Comparison of ENCODE assay signal across 16 cellular contexts in the genomic region with DNA sequence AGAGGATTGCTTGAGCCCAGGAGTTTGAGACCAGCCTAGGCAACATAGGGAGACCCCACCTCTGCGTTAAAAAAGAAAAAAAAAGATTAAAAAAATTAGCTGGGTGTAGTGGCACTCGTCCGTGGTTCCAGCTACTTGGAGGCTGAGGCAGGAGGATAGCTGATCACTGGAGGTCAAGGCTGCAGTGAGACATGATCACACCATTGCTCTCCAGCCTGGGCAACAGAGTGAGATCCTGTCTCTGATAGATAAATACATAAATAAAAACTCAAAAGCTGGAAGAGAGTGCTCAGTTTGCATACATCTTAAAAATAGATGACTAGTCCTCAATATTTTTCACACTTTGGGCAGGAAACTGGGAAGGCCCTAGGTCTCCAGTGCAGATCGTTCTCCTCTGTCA. TPM values are rescaled to one million over a fixed set of nuclear protein-coding genes. Genes with fewer than 3 reads are reported as not detected.
DNase-seq lines count a peak whose midpoint lies in the region; ATAC-seq lines count a peak whose summit lies in the region.
"Had no signal": no experiment of that assay in that cellular context is flagged by ENCODE, and none has a peak within 500 bp of the region (broad histone marks: within the 10 kb centered on the region; RNA-seq: fewer than 3 reads in every experiment).

No MANE protein-coding gene starts in this region.

- no peak overlapping the region for H3K4me3 Mint-ChIP-seq in activated naive CD4-positive, alpha-beta T cell treated with anti-CD3 and anti-CD28 coated beads for 36 hours
- peak overlapping the region; percentile 89 for H3K4me3 Mint-ChIP-seq in T-helper 17 cell
- H3K4me3 Mint-ChIP-seq in effector memory CD8-positive, alpha-beta T cell = peak overlapping the region; percentile 70 to 72
- H3K4me3 Mint-ChIP-seq in stimulated activated naive B cell treated with anti-CD40 and anti-IgM and Interleukin-4, amounts not matched to agents 10 μg/mL and 1 μg/mL and 100 μg/mL, for 72 hours = peak overlapping the region; percentile 73 to 74
- H3K4me3 Mint-ChIP-seq: endodermal cell, neural crest cell had no signal

- CTCF ChIA-PET in activated naive CD4-positive, alpha-beta T cell treated with anti-CD3 and anti-CD28 coated beads for 36 hours (lab: Charles Lee) = interaction anchor here (0.6 to 1.5 kb wide), 6 partner anchors 13 to 174 kb away, joined by 3 to 10 read pairs (median 4); no protein-coding TSS in a partner anchor

- H3K9me3 ChIP-seq in T-helper 17 cell (ENCODE audit: control insufficient read depth, low read length, poor library complexity, severe bottlenecking) = no peaks in the 10 kb centered on the region
- H3K9me3 ChIP-seq: right atrium auricular region, upper lobe of left lung had no signal

- H3K27ac Mint-ChIP-seq in activated naive CD4-positive, alpha-beta T cell treated with anti-CD3 and anti-CD28 coated beads for 36 hours = peak overlapping the region; percentile 97
- peak overlapping the region; percentile 97 for H3K27ac Mint-ChIP-seq in T-helper 17 cell
- H3K27ac Mint-ChIP-seq in effector memory CD8-positive, alpha-beta T cell = peak overlapping the region; percentile 39 to 91
- H3K27ac Mint-ChIP-seq in stimulated activated naive B cell treated with anti-CD40 and anti-IgM and Interleukin-4, amounts not matched to agents 10 μg/mL and 1 μg/mL and 100 μg/mL, for 72 hours = peak overlapping the region; percentile 95
- H3K27ac Mint-ChIP-seq: endodermal cell had no signal

- H3K4me1 Mint-ChIP-seq in activated naive CD4-positive, alpha-beta T cell treated with anti-CD3 and anti-CD28 coated beads for 36 hours (ENCODE audit: low read depth) = peaks cover 84% of the 10 kb centered on the region
- H3K4me1 Mint-ChIP-seq in T-helper 17 cell = peaks cover 71% of the 10 kb centered on the region
- peaks cover 71 to 83% of the 10 kb centered on the region in 2 donors for H3K4me1 Mint-ChIP-seq in effector memory CD8-positive, alpha-beta T cell (ENCODE audit: low read depth in 2 of 2)
- peaks cover 64 to 86% of the 10 kb centered on the region in 2 donors for H3K4me1 Mint-ChIP-seq in stimulated activated naive B cell treated with anti-CD40 and anti-IgM and Interleukin-4, amounts not matched to agents 10 μg/mL and 1 μg/mL and 100 μg/mL, for 72 hours

- no peaks in the 10 kb centered on the region for H3K9me3 Mint-ChIP-seq in activated naive CD4-positive, alpha-beta T cell treated with anti-CD3 and anti-CD28 coated beads for 36 hours
- no peaks in the 10 kb centered on the region for H3K9me3 Mint-ChIP-seq in effector memory CD8-positive, alpha-beta T cell
- no peaks in the 10 kb centered on the region for H3K9me3 Mint-ChIP-seq in stimulated activated naive B cell treated with anti-CD40 and anti-IgM and Interleukin-4, amounts not matched to agents 10 μg/mL and 1 μg/mL and 100 μg/mL, for 72 hours
- H3K9me3 Mint-ChIP-seq: endodermal cell, neural crest cell had no signal

- intact Hi-C loops in activated naive CD4-positive, alpha-beta T cell treated with anti-CD3 and anti-CD28 coated beads for 36 hours (cut with micrococcal nuclease) = no loop called here

- peaks cover 7% of the 10 kb centered on the region for H3K36me3 Mint-ChIP-seq in activated naive CD4-positive, alpha-beta T cell treated with anti-CD3 and anti-CD28 coated beads for 36 hours (ENCODE audit: low read depth)
- no peaks in the 10 kb centered on the region for H3K36me3 Mint-ChIP-seq in T-helper 17 cell (ENCODE audit: low read depth)
- peaks cover 35% of the 10 kb centered on the region for H3K36me3 Mint-ChIP-seq in effector memory CD8-positive, alpha-beta T cell (ENCODE audit: insufficient read depth)
- peaks cover 12 to 26% of the 10 kb centered on the region in 2 donors for H3K36me3 Mint-ChIP-seq in stimulated activated naive B cell treated with anti-CD40 and anti-IgM and Interleukin-4, amounts not matched to agents 10 μg/mL and 1 μg/mL and 100 μg/mL, for 72 hours

- no peaks in the 10 kb centered on the region for H3K27me3 Mint-ChIP-seq in activated naive CD4-positive, alpha-beta T cell treated with anti-CD3 and anti-CD28 coated beads for 36 hours (ENCODE audit: low read depth)
- no peaks in the 10 kb centered on the region for H3K27me3 Mint-ChIP-seq in T-helper 17 cell
- no peaks in the 10 kb centered on the region for H3K27me3 Mint-ChIP-seq in effector memory CD8-positive, alpha-beta T cell
- no peaks in the 10 kb centered on the region for H3K27me3 Mint-ChIP-seq in stimulated activated naive B cell treated with anti-CD40 and anti-IgM and Interleukin-4, amounts not matched to agents 10 μg/mL and 1 μg/mL and 100 μg/mL, for 72 hours

- no peak for DNase-seq in activated naive CD4-positive, alpha-beta T cell treated with anti-CD3 and anti-CD28 coated beads for 36 hours
- DNase-seq in activated naive CD4-positive, alpha-beta T cell treated with anti-CD3 and anti-CD28 coated beads, Interleukin-2, amount 50 U/mL, for 16 hours = no peak
- no peak for DNase-seq in T-helper 17 cell
- DNase-seq in effector memory CD8-positive, alpha-beta T cell = no peak
- DNase-seq in stimulated activated naive B cell treated with anti-CD40 and anti-IgM and Interleukin-4, amounts not matched to agents 10 μg/mL and 1 μg/mL and 100 μg/mL, for 72 hours = no peak
- DNase-seq in COLO829 (ENCODE audit: low spot score) = no peak
- no peak for DNase-seq in NCI-H748 (lab: John Stamatoyannopoulos, UW; ENCODE audit: unreplicated experiment)
- DNase-seq: activated CD4-positive, alpha-beta T cell treated with anti-CD3 and anti-CD28 coated beads for 1 hour; endodermal cell; left ventricle myocardium superior; NCI-H82; RPMI8226; upper lobe of left lung had no signal

- ATAC-seq in T-helper 17 cell (no peak), HG02623 (IDR thresholded peaks at IDR 0.05; ENCODE audit: unreplicated experiment) (no peak)
- ATAC-seq in effector memory CD8-positive, alpha-beta T cell (replicated peaks) = no peak
- ATAC-seq in stimulated activated naive B cell treated with anti-CD40 and anti-IgM and Interleukin-4, amounts not matched to agents 10 μg/mL and 1 μg/mL and 100 μg/mL, for 72 hours (replicated peaks) = no peak
- ATAC-seq: left ventricle myocardium superior had no signal

RNA-seq across cellular contexts. Expression of gene TMEM131L, which starts 54.1 kb away (rescaled TPM):
- 10 to 100 TPM; 37.6 to 41.6 TPM for total RNA-seq in activated naive CD4-positive, alpha-beta T cell treated with anti-CD3 and anti-CD28 coated beads for 36 hours
- 10 to 100 TPM; 83.8 to 92.7 TPM for total RNA-seq in T-helper 17 cell
